23 cellular contexts compared by ENCODE assay signal in the genomic region with DNA sequence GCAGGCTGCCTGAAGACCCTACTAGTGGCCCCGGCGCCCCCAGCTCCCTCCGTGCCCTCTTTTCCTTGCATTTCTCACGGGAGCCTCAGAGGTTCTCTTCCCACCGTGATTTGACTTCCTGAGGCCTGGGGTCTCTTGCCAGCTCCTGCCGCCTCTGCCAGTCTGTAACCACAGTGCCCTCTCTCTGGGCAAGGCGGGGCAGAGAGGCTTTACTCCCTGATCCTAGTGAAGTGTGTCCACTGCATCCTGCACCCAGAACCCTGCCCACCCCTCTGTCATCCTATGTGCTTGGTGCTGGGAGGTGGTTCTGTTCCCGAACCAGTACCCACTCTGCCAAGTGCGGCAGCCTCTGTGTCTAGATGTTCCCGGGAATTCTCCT. TPM values are rescaled to one million over a fixed set of nuclear protein-coding genes. Genes with fewer than 3 reads are reported as not detected.
"Had no signal": no experiment of that assay in that cellular context is flagged by ENCODE, and none has a peak within 500 bp of the region (broad histone marks: within the 10 kb centered on the region; RNA-seq: fewer than 3 reads in every experiment).

No MANE protein-coding gene starts in this region.

- H3K9me3 ChIP-seq: gastrocnemius medialis, heart right ventricle, lower lobe of right lung, right atrium auricular region, sigmoid colon, testis, tibial nerve had no signal

- ATAC-seq: gastrocnemius medialis; heart right ventricle; lower lobe of right lung; naive thymus-derived CD4-positive, alpha-beta T cell; stimulated activated naive B cell treated with anti-CD40 and anti-IgM and Interleukin-4, amounts not matched to agents 10 μg/mL and 1 μg/mL and 100 μg/mL, for 72 hours; stimulated activated naive CD8-positive, alpha-beta T cell treated with anti-CD3 and anti-CD28 coated beads, Interleukin-15, amount 100 ng/mL, for 72 hours had no signal

- H3K36me3 ChIP-seq: gastrocnemius medialis, heart right ventricle, lower lobe of right lung, right atrium auricular region, sigmoid colon, tibial nerve had no signal

- H3K4me3 ChIP-seq: dorsolateral prefrontal cortex, gastrocnemius medialis, heart right ventricle, lower lobe of right lung, right atrium auricular region, sigmoid colon, skin epidermis, testis, tibial nerve had no signal

- H3K27ac ChIP-seq: dorsolateral prefrontal cortex, gastrocnemius medialis, heart right ventricle, lower lobe of right lung, right atrium auricular region, sigmoid colon, skin epidermis, testis, tibial nerve had no signal

- H3K27me3 ChIP-seq: testis had no signal

- DNase-seq: cortex of kidney; effector CD8-positive, alpha-beta T cell; gastrocnemius medialis; heart right ventricle; hypothalamus; kidney glomerular epithelial cell; lower lobe of right lung; mesenchymal stem cell; naive thymus-derived CD4-positive, alpha-beta T cell; posterior cingulate gyrus; sigmoid colon; stimulated activated CD4-positive, alpha-beta T cell treated with anti-CD3 and anti-CD28 coated beads, Interleukin-2, amount 100 ng/mL, for 24 hours; stimulated activated CD4-positive, alpha-beta T cell treated with anti-CD3 and anti-CD28 coated beads, Interleukin-4, amount 100 ng/mL, for 4 hours; stimulated activated naive B cell treated with anti-CD40 and anti-IgM and Interleukin-4, amounts not matched to agents 10 μg/mL and 1 μg/mL and 100 μg/mL, for 72 hours; stimulated activated naive CD8-positive, alpha-beta T cell treated with anti-CD3 and anti-CD28 coated beads, Interleukin-15, amount 100 ng/mL, for 72 hours had no signal

RNA-seq across cellular contexts. Expression of gene ESPN, which starts 2.4 kb away (rescaled TPM):
- total RNA-seq: fibroblast of villous mesenchyme, osteocyte had no signal

RNA-seq across cellular contexts. Expression of gene HES2, which starts 7.2 kb away (rescaled TPM):
- total RNA-seq: mononuclear cell, osteocyte, right atrium auricular region, sigmoid colon, tibial nerve had no signal
